ENCODE assay signal across 19 cellular contexts in the genomic region with DNA sequence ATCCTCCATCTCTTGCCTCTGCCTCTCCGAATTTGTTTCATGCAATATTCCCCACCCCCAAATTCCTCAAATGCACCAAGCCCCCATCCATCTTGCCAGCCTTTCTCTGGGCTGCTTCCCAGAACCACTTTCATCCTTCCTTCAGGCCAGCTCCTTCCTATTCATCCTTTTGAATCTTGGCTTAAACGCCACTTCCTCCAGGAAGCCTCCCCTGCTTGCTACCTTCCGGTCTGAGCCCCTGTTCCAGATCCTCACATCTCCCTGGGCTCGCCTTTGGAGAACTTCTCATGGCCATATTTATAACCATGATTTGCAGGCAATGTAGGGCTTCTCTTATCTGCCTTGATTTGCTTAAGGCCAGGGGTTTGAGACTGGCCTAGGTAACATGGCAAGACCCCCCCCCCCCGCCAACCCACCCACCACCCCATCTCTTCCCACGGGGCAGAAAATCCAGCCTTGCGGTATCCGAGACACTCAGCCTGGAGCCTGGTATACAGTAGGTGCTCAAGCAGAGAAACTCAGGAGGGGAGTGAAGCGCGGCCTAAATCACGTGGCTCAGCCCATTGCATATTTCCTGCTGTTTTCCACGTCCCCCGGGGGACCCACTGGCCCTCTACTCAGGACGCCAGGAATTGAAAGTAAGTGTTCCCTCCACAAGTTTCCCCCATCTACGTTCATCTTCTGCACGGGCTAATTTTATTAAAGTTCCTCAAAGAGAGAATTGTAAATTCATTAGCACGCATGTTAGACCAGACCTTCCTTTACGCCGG.
"Had no signal": no experiment of that assay in that cellular context is flagged by ENCODE, and none has a peak within 500 bp of the region (broad histone marks: within the 10 kb centered on the region; RNA-seq: fewer than 3 reads in every experiment).

No MANE protein-coding gene starts in this region.

- H3K9me3 Mint-ChIP-seq: naive thymus-derived CD8-positive, alpha-beta T cell had no signal

- H3K27me3 ChIP-seq: gastroesophageal sphincter had no signal

- H3K27ac ChIP-seq: gastroesophageal sphincter, psoas muscle, stomach, thoracic aorta, transverse colon had no signal

- DNase-seq: effector memory CD4-positive, alpha-beta T cell; glutamatergic neuron; islet precursor cell; mammary epithelial cell; mucosa of descending colon; naive thymus-derived CD8-positive, alpha-beta T cell; psoas muscle; retina; stimulated activated CD4-positive, alpha-beta T cell treated with anti-CD3 and anti-CD28 coated beads, Interleukin-2, amount 100 ng/mL, for 24 hours; stimulated activated CD4-positive, alpha-beta T cell treated with anti-CD3 and anti-CD28 coated beads, Interleukin-4, amount 100 ng/mL, for 4 hours; stimulated activated naive CD4-positive, alpha-beta T cell; stomach; transverse colon had no signal

- H3K9me3 ChIP-seq: gastroesophageal sphincter, mucosa of descending colon, psoas muscle, stomach, thoracic aorta, transverse colon had no signal

- H3K4me3 ChIP-seq: gastroesophageal sphincter, mucosa of descending colon, psoas muscle, stomach, thoracic aorta, transverse colon had no signal

- H3K36me3 Mint-ChIP-seq: naive thymus-derived CD8-positive, alpha-beta T cell had no signal

- ATAC-seq: esophagus mucosa; gastroesophageal sphincter; left lobe of liver; mucosa of descending colon; naive thymus-derived CD8-positive, alpha-beta T cell; psoas muscle; sciatic nerve had no signal

- H3K4me3 Mint-ChIP-seq: naive thymus-derived CD8-positive, alpha-beta T cell had no signal

- H3K36me3 ChIP-seq: gastroesophageal sphincter, stomach, thoracic aorta, transverse colon had no signal

- H3K4me1 ChIP-seq: gastroesophageal sphincter, psoas muscle, stomach, transverse colon had no signal

- FAIRE-seq: endometrium had no signal
